In the genomic region with DNA sequence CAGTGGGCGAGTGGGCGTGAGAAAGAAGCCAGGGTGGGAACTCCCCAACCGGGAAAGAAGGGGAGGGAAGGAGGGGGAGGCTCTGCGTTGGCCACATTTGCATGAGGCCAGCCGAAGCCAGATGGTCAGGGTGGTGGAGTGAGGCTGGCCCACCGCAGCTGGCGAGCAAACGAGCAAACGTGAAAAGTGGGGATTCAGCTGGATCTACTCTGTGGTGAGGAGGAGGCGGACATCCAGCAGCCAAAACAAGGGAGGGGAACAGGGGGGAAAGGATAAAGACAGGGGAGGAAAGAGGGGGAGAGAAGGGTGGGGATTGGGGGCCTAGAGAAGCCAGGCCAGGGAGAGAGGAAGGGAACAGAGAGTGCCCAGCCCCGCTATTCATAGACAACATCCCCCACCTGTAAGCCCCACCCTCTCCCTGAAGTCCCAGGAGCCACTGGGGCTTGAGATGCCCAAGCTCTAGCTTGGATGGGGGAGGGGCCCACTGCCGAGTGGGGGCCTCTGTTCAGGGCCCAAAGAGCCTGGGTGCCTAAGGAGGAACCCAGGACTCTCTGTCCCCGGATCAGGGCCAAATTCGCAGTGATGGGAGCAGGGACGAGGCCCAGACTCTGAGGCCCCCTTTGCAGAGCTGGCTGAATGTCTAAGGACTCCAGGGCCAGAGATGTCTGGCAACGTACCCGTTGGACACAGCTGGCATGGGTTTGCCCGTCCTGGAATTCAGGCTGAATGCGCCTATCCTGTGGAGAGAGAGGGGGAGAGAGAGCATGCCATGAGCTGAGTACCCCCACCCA, we compare ENCODE assay signal across 1 cellular context.
TF ChIP-seq lines count a peak whose summit lies in the region.

No MANE protein-coding gene starts in this region.

TF ChIP-seq in GM12878, 131 proteins besides CTCF, POLR2A, EP300 and RAD21:
- 0 out of 2 replicates have a peak, but pooled peaks have one; percentile 3 for TF ChIP-seq RUNX3 (IDR thresholded peaks at IDR 0.05; ENCODE audit: low read length)
- peak; percentile 19; the same call in 1 of the 3 replicates for TF ChIP-seq POU2F2 (IDR thresholded peaks at IDR 0.05; ENCODE audit: borderline replicate concordance, low read depth, low read length)
- TF ChIP-seq IKZF1 (conservative IDR thresholded peaks at IDR 0.05), result peak; percentile 20; the same call in 1 of the 2 replicates
- TF ChIP-seq MTA2 (IDR thresholded peaks at IDR 0.05; ENCODE audit: low read depth), result no peak
